Comparison of ENCODE assay signal across 25 cellular contexts in the genomic region with DNA sequence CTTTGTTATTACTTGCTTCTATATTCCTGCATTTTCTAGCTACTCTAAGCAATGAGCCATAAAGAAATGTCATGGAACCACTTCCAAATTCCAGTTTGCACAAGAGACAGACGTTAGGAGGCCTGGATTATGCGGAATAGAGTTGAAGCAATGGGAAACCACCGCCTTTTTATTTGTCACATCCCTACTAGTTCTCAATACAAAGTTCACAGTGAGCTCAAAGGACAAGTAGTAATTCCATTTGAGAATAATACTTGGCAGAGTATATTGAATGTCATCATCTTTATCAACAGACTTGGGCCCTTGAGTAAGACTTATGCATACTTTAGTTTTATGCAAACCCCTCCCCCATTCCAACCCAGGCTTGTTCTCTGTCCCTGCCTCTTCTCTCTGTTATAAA. TPM values are rescaled to one million over a fixed set of nuclear protein-coding genes. Genes with fewer than 3 reads are reported as not detected.
DNase-seq lines count a peak whose midpoint lies in the region; ATAC-seq and FAIRE-seq lines count a peak whose summit lies in the region.
"Had no signal": no experiment of that assay in that cellular context is flagged by ENCODE, and none has a peak within 500 bp of the region (broad histone marks: within the 10 kb centered on the region; RNA-seq: fewer than 3 reads in every experiment).

No MANE protein-coding gene starts in this region.

- no peaks in the 10 kb centered on the region for H3K36me3 ChIP-seq in small intestine (ENCODE audit: control insufficient read depth in 2 of 2, insufficient read depth in 2 of 2, low read length in 2 of 2)
- H3K36me3 ChIP-seq: ascending aorta, lower lobe of right lung had no signal

- FAIRE-seq in colon (lab: Jason Lieb, UNC) (peak; percentile 21), small intestine (lab: Jason Lieb, UNC) (peak; percentile 65)
- FAIRE-seq: GM12892 had no signal

- no peaks in the 10 kb centered on the region for H3K4me1 ChIP-seq in small intestine (ENCODE audit: control insufficient read depth in 2 of 2, insufficient read depth in 1 of 2, low read depth in 1 of 2, low read length in 1 of 2)
- H3K4me1 ChIP-seq: ascending aorta, lower lobe of right lung had no signal

- no peaks in the 10 kb centered on the region for H3K9me3 ChIP-seq in small intestine (ENCODE audit: control insufficient read depth, low read depth)
- H3K9me3 ChIP-seq: ascending aorta, lower lobe of right lung had no signal

- peak overlapping the region in 1 of 2 donors; percentile 20 for H3K27ac ChIP-seq in small intestine (ENCODE audit: low read depth in 1 of 2, low read length in 1 of 2)
- H3K27ac ChIP-seq: ascending aorta, lower lobe of right lung had no signal

- no peak overlapping the region for H3K4me3 ChIP-seq in small intestine (ENCODE audit: low read depth in 1 of 2, low read length in 2 of 2)
- H3K4me3 ChIP-seq: ascending aorta, lower lobe of right lung had no signal

- 14 to 64% (median 40%) methylated on average over 3 of the region's 3 CpGs for WGBS in small intestine, 3 donors

- H3K27me3 ChIP-seq in small intestine (ENCODE audit: control insufficient read depth in 2 of 2, insufficient read depth in 2 of 2, low read length in 2 of 2), result no peaks in the 10 kb centered on the region
- H3K27me3 ChIP-seq: ascending aorta had no signal

- ATAC-seq in GM19023 (IDR thresholded peaks at IDR 0.05; ENCODE audit: unreplicated experiment) (no peak), GM21528 (IDR thresholded peaks at IDR 0.05; ENCODE audit: low FRiP score, unreplicated experiment) (no peak)
- ATAC-seq: lower lobe of right lung; SK-N-SH treated with all-trans-retinoic acid at 6 μM for 48 hours; stimulated activated memory B cell treated with anti-CD40 and anti-IgM and Interleukin-4, amounts not matched to agents 10 μg/mL and 1 μg/mL and 100 μg/mL, for 72 hours; WTC11 had no signal

- DNase-seq in HCEC 1CT (peak; percentile 4), iris pigment epithelial cell (ENCODE audit: low read depth) (peak; percentile 45), small intestine (peak; percentile 94), MV-4-11 (lab: John Stamatoyannopoulos, UW) (no peak)
- DNase-seq: activated CD4-positive, alpha-beta T cell treated with anti-CD3 and anti-CD28 coated beads, Interleukin-2, amount 50 U/mL, for 48 hours; activated gamma-delta T cell; CD4-positive, alpha-beta memory T cell; cerebellar nuclear complex; effector CD8-positive, alpha-beta T cell; head of caudate nucleus; lower lobe of right lung; NCI-H1105; NCI-H510A treated with DMSO at 0.1 percent for 48 hours; occipital lobe; T-helper 9 cell had no signal

RNA-seq across cellular contexts. Expression of a gene that starts 3.7 kb away (rescaled TPM):
- polyA plus RNA-seq in small intestine, result not detected
- polyA plus RNA-seq: CD4-positive, alpha-beta memory T cell; esophagus; thymus had no signal
